Comparison of ENCODE assay signal across 9 cellular contexts in the genomic region with DNA sequence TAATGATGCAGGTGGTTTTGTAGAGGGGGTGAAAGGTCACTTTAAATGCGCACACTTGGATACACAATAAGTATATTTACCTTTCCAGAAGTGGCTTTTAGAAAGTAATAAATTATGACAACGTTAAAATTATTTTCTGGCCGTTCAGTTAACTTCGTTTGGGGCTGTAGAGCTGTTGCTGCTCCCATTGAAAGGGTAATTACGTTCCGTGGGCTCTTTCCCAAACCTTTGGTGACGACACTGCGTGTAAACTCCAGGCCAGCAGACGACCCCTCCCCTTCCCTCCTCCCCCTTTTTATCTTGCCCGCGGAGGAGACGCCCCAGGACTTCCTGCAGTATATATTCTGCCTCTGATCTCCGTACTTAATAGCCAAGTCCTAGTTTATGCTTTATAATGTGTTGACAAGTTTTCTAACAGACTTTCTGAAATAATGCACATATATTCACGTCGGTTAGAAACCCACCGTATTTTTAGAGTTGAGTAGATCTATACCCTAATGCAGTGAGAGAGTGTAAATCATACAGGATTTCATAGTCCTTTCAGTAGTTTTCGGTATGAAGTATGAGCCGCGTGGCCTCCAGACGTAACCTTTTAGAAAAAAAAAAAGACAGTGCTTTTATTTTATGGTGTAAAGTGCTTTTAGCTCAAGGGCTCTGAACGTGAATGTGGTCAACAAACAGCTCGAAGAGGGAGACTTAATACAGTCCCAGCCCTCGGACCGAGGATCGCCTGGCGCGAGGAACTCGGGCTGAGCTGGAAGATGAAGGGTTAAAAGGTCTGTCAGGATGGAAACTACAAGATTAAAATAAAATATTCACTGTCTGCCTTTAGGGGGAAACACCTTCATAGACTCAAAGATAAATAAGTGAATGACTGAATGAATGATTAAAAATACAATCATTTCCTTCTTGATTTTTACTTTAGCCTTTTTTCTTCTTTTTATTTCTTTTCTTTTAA. TPM values are rescaled to one million over a fixed set of nuclear protein-coding genes. Genes with fewer than 3 reads are reported as not detected.
A peak's percentile ranks its signal among the peaks of the same experiment; 100 is the strongest.
DNase-seq lines count a peak whose midpoint lies in the region; ATAC-seq and TF ChIP-seq lines count a peak whose summit lies in the region.
"Had no signal": no experiment of that assay in that cellular context is flagged by ENCODE, and none has a peak within 500 bp of the region (broad histone marks: within the 10 kb centered on the region; RNA-seq: fewer than 3 reads in every experiment).

No MANE protein-coding gene starts in this region.

- H3K9me3 Mint-ChIP-seq in H9, result no peaks in the 10 kb centered on the region

- H2BK20ac ChIP-seq in H9 (ENCODE audit: low read depth, low read length, poor library complexity, severe bottlenecking), result no peak overlapping the region

- H3K4ac ChIP-seq in H9 (ENCODE audit: low read depth, low read length), result no peak overlapping the region

- no peak overlapping the region for H3K18ac ChIP-seq in H9 (ENCODE audit: insufficient read length, low read depth, low read length)

- H3K23me2 ChIP-seq in H9 (ENCODE audit: insufficient read length, low read depth, low read length, poor library complexity, severe bottlenecking), result peaks cover 35% of the 10 kb centered on the region

- no peak overlapping the region for H3K23ac ChIP-seq in H9 (ENCODE audit: insufficient read length, low read depth, low read length)

- peaks cover 25% of the 10 kb centered on the region in 2 experiments for H3K4me1 Mint-ChIP-seq in H9
- peaks cover 20% of the 10 kb centered on the region for H3K4me1 Mint-ChIP-seq in T-helper 17 cell

- no peak overlapping the region for H3K14ac ChIP-seq in H9 (ENCODE audit: insufficient read depth, low read length)

- H3K27ac Mint-ChIP-seq in H9, result peak overlapping the region; percentile 17 to 84 (median 81); a peak in 4 of 7 replicates
- no peak overlapping the region for H3K27ac Mint-ChIP-seq in T-helper 17 cell

- H3K27ac ChIP-seq in BLaER1 (peak overlapping the region; percentile 86), H9 (ENCODE audit: insufficient read length, low read depth, low read length) (no peak overlapping the region), iPS-20b (ENCODE audit: low read length) (no peak overlapping the region), body of pancreas (no peak overlapping the region)

- no peaks in the 10 kb centered on the region for H3K9me3 ChIP-seq in BLaER1
- no peaks in the 10 kb centered on the region for H3K9me3 ChIP-seq in H9 (ENCODE audit: control insufficient read depth, low read depth, low read length)
- peaks cover 3% of the 10 kb centered on the region for H3K9me3 ChIP-seq in T-helper 17 cell (ENCODE audit: control insufficient read depth, low read length, poor library complexity, severe bottlenecking)
- no peaks in the 10 kb centered on the region for H3K9me3 ChIP-seq in iPS-20b (ENCODE audit: insufficient read depth, low read depth, low read length)
- H3K9me3 ChIP-seq in body of pancreas, result no peaks in the 10 kb centered on the region

- no peak overlapping the region for H4K5ac ChIP-seq in H9 (ENCODE audit: insufficient read length, low read depth, low read length)

- WGBS in H9 (ENCODE audit: extremely low coverage, insufficient read length, low lambda C conversion rate), result no CpG with 5 or more reads among the region's 28 CpGs
- WGBS in body of pancreas, 2 donors, result 22 to 28% methylated on average over 28 of the region's 28 CpGs

- no peak for TF ChIP-seq POLR2A in body of pancreas (IDR thresholded peaks at IDR 0.05)

- no peak overlapping the region for H3K56ac ChIP-seq in H9 (ENCODE audit: insufficient read length, low read depth, low read length)

- no peaks in the 10 kb centered on the region for H3K79me1 ChIP-seq in H9 (ENCODE audit: insufficient read depth, low read depth, low read length, poor library complexity, severe bottlenecking)

- H3K4me1 ChIP-seq in BLaER1 (peaks cover 29% of the 10 kb centered on the region), H9 (ENCODE audit: insufficient read depth, low read length) (no peaks in the 10 kb centered on the region), iPS-20b (ENCODE audit: insufficient read depth, low read length) (no peaks in the 10 kb centered on the region; the same call in 1 of the 2 replicates), body of pancreas (peaks cover 20% of the 10 kb centered on the region)

- H2AK5ac ChIP-seq in H9 (ENCODE audit: insufficient read length, low read length), result no peak overlapping the region

- H3K36me3 Mint-ChIP-seq in H9 (ENCODE audit: insufficient read depth in 1 of 3, low read depth in 3 of 3) (peaks cover 0 to 2% (median 0%) of the 10 kb centered on the region in 3 experiments; a peak in 2 of 7 replicates), T-helper 17 cell (ENCODE audit: low read depth) (no peaks in the 10 kb centered on the region)

- H3K4me2 ChIP-seq in BLaER1 (peak overlapping the region; percentile 75), H9 (ENCODE audit: insufficient read depth, insufficient read length, low read length) (peak overlapping the region; percentile 94)

- no peak overlapping the region for H4K8ac ChIP-seq in H9 (replicated peaks; ENCODE audit: insufficient read length, low read depth, low read length)

- H3K27me3 Mint-ChIP-seq in H9 (ENCODE audit: low read depth) (peaks cover 31% of the 10 kb centered on the region), T-helper 17 cell (peaks cover 56% of the 10 kb centered on the region)

- no peak overlapping the region for H3T11ph ChIP-seq in H9 (ENCODE audit: low read length)

- H4K20me1 ChIP-seq in BLaER1 (no peaks in the 10 kb centered on the region), H9 (ENCODE audit: control insufficient read depth, insufficient read depth, insufficient read length) (no peaks in the 10 kb centered on the region)

- no peaks in the 10 kb centered on the region for H3K36me3 ChIP-seq in BLaER1
- H3K36me3 ChIP-seq in iPS-20b (ENCODE audit: insufficient read depth, low read depth, low read length), result no peaks in the 10 kb centered on the region
- H3K36me3 ChIP-seq in body of pancreas (replicated peaks in 1 of 2; ENCODE audit: insufficient read depth in 1 of 2, low read depth in 2 of 2), result no peaks in the 10 kb centered on the region

- H2BK12ac ChIP-seq in H9 (ENCODE audit: insufficient read length, low read depth, low read length), result no peak overlapping the region

- H3K27me3 ChIP-seq in BLaER1 (no peaks in the 10 kb centered on the region), H9 (ENCODE audit: insufficient read depth, low read length) (no peaks in the 10 kb centered on the region), iPS-20b (ENCODE audit: insufficient read depth, low read length) (peaks cover 52% of the 10 kb centered on the region), body of pancreas (no peaks in the 10 kb centered on the region)

- H4K91ac ChIP-seq in H9 (ENCODE audit: insufficient read length, low read depth, low read length), result no peak overlapping the region

- no peak for ATAC-seq in T-helper 17 cell
- ATAC-seq in HG03196 (IDR thresholded peaks at IDR 0.05; ENCODE audit: unreplicated experiment), result no peak
- no peak for ATAC-seq in body of pancreas
- no peak for ATAC-seq in left colon

- in situ Hi-C loops in GM13977 (cut with MboI; ENCODE audit: low pct_unique_long_range_greater_than_20kb, low sequenced_read_pairs, unreplicated experiment), result loop anchor here (25.0 kb wide), 2 partner anchors 1270 to 1520 kb away; no protein-coding TSS in a partner anchor

- H2BK5ac ChIP-seq in H9 (ENCODE audit: insufficient read length, low read length), result no peak overlapping the region

- DNase-seq in H9 (no peak), T-helper 17 cell (no peak), GM13977 (ENCODE audit: low spot score) (no peak), body of pancreas (no peak), left colon (no peak)
- DNase-seq: activated gamma-delta T cell treated with Interleukin-2 at 50 U/mL for 16 hours had no signal

- intact Hi-C loops in body of pancreas (cut with DNase I) (no loop called here), left colon (cut with DNase I, micrococcal nuclease) (no loop called here)

- H3K4me3 Mint-ChIP-seq in H9 (peak overlapping the region; percentile 95 to 96), T-helper 17 cell (peak overlapping the region; percentile 94)

- no peak overlapping the region for H2BK15ac ChIP-seq in H9 (ENCODE audit: low read depth, low read length)

- H2AFZ ChIP-seq in H9 (ENCODE audit: low read length), result no peak overlapping the region

- peak overlapping the region; percentile 94 for H3K4me3 ChIP-seq in BLaER1
- H3K4me3 ChIP-seq in iPS-20b (ENCODE audit: low read length), result peak overlapping the region; percentile 76
- H3K4me3 ChIP-seq in body of pancreas, result no peak overlapping the region

- H3K79me2 ChIP-seq in H9 (ENCODE audit: insufficient read depth, low read length), result no peaks in the 10 kb centered on the region; the same call in 1 of the 2 replicates

- TF ChIP-seq CTCF in H9 (conservative IDR thresholded peaks at IDR 0.05) (no peak), GM13977 (IDR thresholded peaks at IDR 0.05; ENCODE audit: extremely low read depth, insufficient read depth, missing control alignments) (no peak), body of pancreas (IDR thresholded peaks at IDR 0.05) (no peak)

- no peak overlapping the region for H2BK120ac ChIP-seq in H9 (ENCODE audit: low read depth, low read length, poor library complexity, severe bottlenecking)

- peak overlapping the region; percentile 87 for H3K9ac ChIP-seq in BLaER1
- H3K9ac ChIP-seq in H9 (ENCODE audit: extremely low read depth, insufficient read length, low read length), result no peak overlapping the region
- peak overlapping the region; percentile 53; the same call in 1 of the 2 replicates for H3K9ac ChIP-seq in iPS-20b (ENCODE audit: low read depth, low read length)

RNA-seq across cellular contexts. Expression of gene BCL11A, which starts 3.8 kb away (rescaled TPM):
- total RNA-seq in H9 (2021), result 91.4 and 92.7 TPM in 2 replicates
- 1 to 10 TPM; 2.5 to 9.2 TPM for total RNA-seq in T-helper 17 cell
- total RNA-seq in body of pancreas, result 10 to 100 TPM; 14.3 to 16.2 TPM
- 10 to 100 TPM; 28.9 to 29.0 TPM for total RNA-seq in left colon

Comparison
In these comparisons a context has a peak if more than half of its experiments do, and no peak if none do; other contexts are left out.
1. H3K4me3 ChIP-seq: peak in BLaER1 (single experiment) and iPS-20b (single experiment); none in body of pancreas (0 of 2).